8 cellular contexts compared by ENCODE assay signal in genomic region chr1:155309423-155310021, GRCh38. TPM values are rescaled to one million over a fixed set of nuclear protein-coding genes. Genes with fewer than 3 reads are reported as not detected.
DNase-seq lines count a peak whose midpoint lies in the region; ATAC-seq and TF ChIP-seq lines count a peak whose summit lies in the region.

No MANE protein-coding gene starts in this region.

- H3K36me3 Mint-ChIP-seq in T-cell = peaks cover 17% of the 10 kb centered on the region

- peaks cover 30 to 32% (median 31%) of the 10 kb centered on the region in 3 donors for H3K4me1 Mint-ChIP-seq in T-cell

- H3K27me3 ChIP-seq in ovary = no peaks in the 10 kb centered on the region

- no peaks in the 10 kb centered on the region for H3K36me3 ChIP-seq in ovary

- H3K27ac ChIP-seq in ovary = peak overlapping the region; percentile 54 to 69

- no peaks in the 10 kb centered on the region for H3K27me3 Mint-ChIP-seq in T-cell

- no peaks in the 10 kb centered on the region for H3K9me3 Mint-ChIP-seq in T-cell

- peak overlapping the region; percentile 90 to 95 (median 92) for H3K4me3 Mint-ChIP-seq in T-cell

- H3K4me3 ChIP-seq in fibroblast of mammary gland (ENCODE audit: control insufficient read depth, low read depth, low read length) (peak overlapping the region; percentile 65), ovary (peak overlapping the region; percentile 80)

- TF ChIP-seq POLR2A in ovary (IDR thresholded peaks at IDR 0.05) = no peak

- TF ChIP-seq CTCF in fibroblast of mammary gland (conservative IDR thresholded peaks at IDR 0.05; ENCODE audit: control insufficient read depth, insufficient read depth, low read depth, low read length) (no peak), ovary (IDR thresholded peaks at IDR 0.05) (no peak)

- H3K27ac Mint-ChIP-seq in T-cell = peak overlapping the region; percentile 92 to 93

- peak; percentile 40 for DNase-seq in SIG-M5 treated with dmso at 0.1 percent for 504 hours (lab: John Stamatoyannopoulos, UW; ENCODE audit: unreplicated experiment)
- no peak for DNase-seq in SIG-M5 (lab: John Stamatoyannopoulos, UW)
- DNase-seq in T-cell = no peak
- DNase-seq in fibroblast of mammary gland (ENCODE audit: low read depth) = no peak
- DNase-seq in ovary = peak in 4 of 5 donors; percentile 40 to 68 (median 66)
- no peak for DNase-seq in SW 1271 (lab: John Stamatoyannopoulos, UW)
- no peak for DNase-seq in NCI-H524 treated with DMSO at 0.1 percent for 48 hours (lab: John Stamatoyannopoulos, UW)
- no peak for DNase-seq in DMS153 treated with DMSO at 0.1 percent for 48 hours (lab: John Stamatoyannopoulos, UW; ENCODE audit: unreplicated experiment)

- peaks cover 5% of the 10 kb centered on the region for H3K4me1 ChIP-seq in ovary (ENCODE audit: insufficient read depth)

- no peaks in the 10 kb centered on the region for H3K9me3 ChIP-seq in ovary

- CTCF ChIA-PET in T-cell (lab: Charles Lee) = interaction anchor here in 1 of 2 donors (0.6 kb wide), 1 partner anchor 36 kb away, joined by 3 read pairs; the partner anchor contains the start of gene CLK2

- POLR2A ChIA-PET in T-cell (lab: Charles Lee) = interaction anchor here in 1 of 2 donors (0.6 kb wide), 1 partner anchor 15 kb away, joined by 3 read pairs; no protein-coding TSS in a partner anchor

- intact Hi-C loops in ovary (cut with DNase I) = no loop called here

- no peak for ATAC-seq in T-cell (replicated peaks in 1 of 4)

- no peak for TF ChIP-seq EP300 in ovary (IDR thresholded peaks at IDR 0.05)

- WGBS in ovary, 3 donors = 10 to 19% (median 17%) methylated on average over 7 to 11 of the region's 11 CpGs

RNA-seq across cellular contexts. Expression of gene FDPS, which starts 0.9 kb away (rescaled TPM):
- total RNA-seq in T-cell (100 to 1,000 TPM in 1 of 5 donors, 10 to 100 TPM in 4; 66.7 to 100 (median 93.0) TPM), ovary (100 to 1,000 TPM in 2 of 7 donors, 10 to 100 TPM in 5; 50.7 to 177 (median 74.9) TPM)
- polyA plus RNA-seq in ovary = 100 to 1,000 TPM in 1 of 2 donors, 10 to 100 TPM in 1; 80.8 to 423 TPM

RNA-seq across cellular contexts. Expression of gene PKLR, which starts 8.3 kb away (rescaled TPM):
- under 1 TPM in 2 of 5 donors, not detected in 3; 0.23 TPM for total RNA-seq in T-cell
- under 1 TPM in 1 of 7 donors, not detected in 6; 0.41 TPM for total RNA-seq in ovary
- polyA plus RNA-seq in ovary = not detected

RNA-seq across cellular contexts. Expression of gene RUSC1, which starts 11.2 kb away (rescaled TPM):
- 10 to 100 TPM; 14.4 to 25.2 (median 22.9) TPM for total RNA-seq in T-cell
- 10 to 100 TPM; 13.5 to 55.6 (median 29.9) TPM for total RNA-seq in ovary
- 10 to 100 TPM; 20.0 to 24.9 TPM for polyA plus RNA-seq in ovary

RNA-seq across cellular contexts. Expression of gene HCN3, which starts 32.3 kb away (rescaled TPM):
- total RNA-seq in T-cell = 1 to 10 TPM; 1.7 to 4.1 (median 4.0) TPM
- 1 to 10 TPM in 6 of 7 donors, under 1 TPM in 1; 0.69 to 7.1 (median 4.4) TPM for total RNA-seq in ovary
- polyA plus RNA-seq in ovary = 1 to 10 TPM; 2.5 to 2.9 TPM

RNA-seq across cellular contexts. Expression of gene CLK2, which starts 36.2 kb away (rescaled TPM):
- total RNA-seq in T-cell = 100 to 1,000 TPM in 3 of 5 donors, 10 to 100 TPM in 2; 76.4 to 123 (median 110) TPM
- total RNA-seq in ovary = 10 to 100 TPM; 37.9 to 60.9 (median 50.1) TPM
- polyA plus RNA-seq in ovary = 10 to 100 TPM; 46.4 to 51.3 TPM

Comparison
In these comparisons a context has a peak if more than half of its experiments do, and no peak if none do; other contexts are left out.
1. DNase-seq: peak in SIG-M5 treated with dmso at 0.1 percent for 504 hours (single experiment) and ovary (4 of 5); none in SIG-M5 (single experiment), T-cell (0 of 34), fibroblast of mammary gland (single experiment), SW 1271 (0 of 2), NCI-H524 treated with DMSO at 0.1 percent for 48 hours (single experiment) and DMS153 treated with DMSO at 0.1 percent for 48 hours (single experiment).